1 cellular context compared by ENCODE assay signal in the genomic region with DNA sequence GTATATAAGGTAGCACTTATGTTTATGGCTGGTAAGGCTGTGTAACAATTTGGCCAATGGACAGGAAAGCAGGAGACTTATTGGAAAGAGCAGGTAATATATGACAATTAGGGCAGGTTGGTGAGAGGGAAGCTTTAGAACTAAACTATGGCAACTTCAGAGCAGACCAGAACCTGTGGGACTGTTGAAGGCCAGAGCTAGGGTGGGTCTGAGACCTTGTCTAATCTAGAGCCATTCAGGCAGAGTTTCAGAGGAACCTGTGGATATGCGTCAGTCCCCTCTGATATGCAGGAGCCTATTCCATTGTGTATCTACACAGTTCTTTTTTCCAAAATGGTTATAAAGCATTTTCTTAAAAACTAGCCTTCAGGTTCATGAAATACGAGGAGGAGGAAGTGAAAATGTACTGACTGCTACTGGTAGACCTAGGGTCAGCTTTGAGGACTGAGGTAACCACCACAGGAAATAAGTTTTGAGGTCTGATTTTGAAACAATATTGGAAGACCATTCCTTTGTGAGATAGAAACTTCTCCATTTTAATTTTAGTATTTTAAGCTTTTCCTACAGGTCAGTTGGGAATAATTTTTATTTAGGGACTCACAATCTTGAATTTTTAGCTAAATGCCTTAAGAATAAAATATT.
TF ChIP-seq lines count a peak whose summit lies in the region.

No MANE protein-coding gene starts in this region.

TF ChIP-seq in GM12878, 131 proteins besides CTCF, POLR2A, EP300 and RAD21 (continued from another document and continues in another):
- TF ChIP-seq, protein P1, sequence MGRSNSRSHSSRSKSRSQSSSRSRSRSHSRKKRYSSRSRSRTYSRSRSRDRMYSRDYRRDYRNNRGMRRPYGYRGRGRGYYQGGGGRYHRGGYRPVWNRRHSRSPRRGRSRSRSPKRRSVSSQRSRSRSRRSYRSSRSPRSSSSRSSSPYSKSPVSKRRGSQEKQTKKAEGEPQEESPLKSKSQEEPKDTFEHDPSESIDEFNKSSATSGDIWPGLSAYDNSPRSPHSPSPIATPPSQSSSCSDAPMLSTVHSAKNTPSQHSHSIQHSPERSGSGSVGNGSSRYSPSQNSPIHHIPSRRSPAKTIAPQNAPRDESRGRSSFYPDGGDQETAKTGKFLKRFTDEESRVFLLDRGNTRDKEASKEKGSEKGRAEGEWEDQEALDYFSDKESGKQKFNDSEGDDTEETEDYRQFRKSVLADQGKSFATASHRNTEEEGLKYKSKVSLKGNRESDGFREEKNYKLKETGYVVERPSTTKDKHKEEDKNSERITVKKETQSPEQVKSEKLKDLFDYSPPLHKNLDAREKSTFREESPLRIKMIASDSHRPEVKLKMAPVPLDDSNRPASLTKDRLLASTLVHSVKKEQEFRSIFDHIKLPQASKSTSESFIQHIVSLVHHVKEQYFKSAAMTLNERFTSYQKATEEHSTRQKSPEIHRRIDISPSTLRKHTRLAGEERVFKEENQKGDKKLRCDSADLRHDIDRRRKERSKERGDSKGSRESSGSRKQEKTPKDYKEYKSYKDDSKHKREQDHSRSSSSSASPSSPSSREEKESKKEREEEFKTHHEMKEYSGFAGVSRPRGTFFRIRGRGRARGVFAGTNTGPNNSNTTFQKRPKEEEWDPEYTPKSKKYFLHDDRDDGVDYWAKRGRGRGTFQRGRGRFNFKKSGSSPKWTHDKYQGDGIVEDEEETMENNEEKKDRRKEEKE (IDR thresholded peaks at IDR 0.05), result no peak
- peak; percentile 97 for TF ChIP-seq SPI1 (IDR thresholded peaks at IDR 0.05; ENCODE audit: borderline replicate concordance, insufficient read depth, low read depth, low read length)
- TF ChIP-seq, protein P2, sequence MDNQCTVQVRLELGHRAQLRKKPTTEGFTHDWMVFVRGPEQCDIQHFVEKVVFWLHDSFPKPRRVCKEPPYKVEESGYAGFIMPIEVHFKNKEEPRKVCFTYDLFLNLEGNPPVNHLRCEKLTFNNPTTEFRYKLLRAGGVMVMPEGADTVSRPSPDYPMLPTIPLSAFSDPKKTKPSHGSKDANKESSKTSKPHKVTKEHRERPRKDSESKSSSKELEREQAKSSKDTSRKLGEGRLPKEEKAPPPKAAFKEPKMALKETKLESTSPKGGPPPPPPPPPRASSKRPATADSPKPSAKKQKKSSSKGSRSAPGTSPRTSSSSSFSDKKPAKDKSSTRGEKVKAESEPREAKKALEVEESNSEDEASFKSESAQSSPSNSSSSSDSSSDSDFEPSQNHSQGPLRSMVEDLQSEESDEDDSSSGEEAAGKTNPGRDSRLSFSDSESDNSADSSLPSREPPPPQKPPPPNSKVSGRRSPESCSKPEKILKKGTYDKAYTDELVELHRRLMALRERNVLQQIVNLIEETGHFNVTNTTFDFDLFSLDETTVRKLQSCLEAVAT (IDR thresholded peaks at IDR 0.05), result no peak
- TF ChIP-seq NRF1 (conservative IDR thresholded peaks at IDR 0.05; ENCODE audit: low read depth, low read length), result no peak
- TF ChIP-seq TCF7 (IDR thresholded peaks at IDR 0.05; ENCODE audit: borderline replicate concordance), result no peak
- TF ChIP-seq, protein P3, sequence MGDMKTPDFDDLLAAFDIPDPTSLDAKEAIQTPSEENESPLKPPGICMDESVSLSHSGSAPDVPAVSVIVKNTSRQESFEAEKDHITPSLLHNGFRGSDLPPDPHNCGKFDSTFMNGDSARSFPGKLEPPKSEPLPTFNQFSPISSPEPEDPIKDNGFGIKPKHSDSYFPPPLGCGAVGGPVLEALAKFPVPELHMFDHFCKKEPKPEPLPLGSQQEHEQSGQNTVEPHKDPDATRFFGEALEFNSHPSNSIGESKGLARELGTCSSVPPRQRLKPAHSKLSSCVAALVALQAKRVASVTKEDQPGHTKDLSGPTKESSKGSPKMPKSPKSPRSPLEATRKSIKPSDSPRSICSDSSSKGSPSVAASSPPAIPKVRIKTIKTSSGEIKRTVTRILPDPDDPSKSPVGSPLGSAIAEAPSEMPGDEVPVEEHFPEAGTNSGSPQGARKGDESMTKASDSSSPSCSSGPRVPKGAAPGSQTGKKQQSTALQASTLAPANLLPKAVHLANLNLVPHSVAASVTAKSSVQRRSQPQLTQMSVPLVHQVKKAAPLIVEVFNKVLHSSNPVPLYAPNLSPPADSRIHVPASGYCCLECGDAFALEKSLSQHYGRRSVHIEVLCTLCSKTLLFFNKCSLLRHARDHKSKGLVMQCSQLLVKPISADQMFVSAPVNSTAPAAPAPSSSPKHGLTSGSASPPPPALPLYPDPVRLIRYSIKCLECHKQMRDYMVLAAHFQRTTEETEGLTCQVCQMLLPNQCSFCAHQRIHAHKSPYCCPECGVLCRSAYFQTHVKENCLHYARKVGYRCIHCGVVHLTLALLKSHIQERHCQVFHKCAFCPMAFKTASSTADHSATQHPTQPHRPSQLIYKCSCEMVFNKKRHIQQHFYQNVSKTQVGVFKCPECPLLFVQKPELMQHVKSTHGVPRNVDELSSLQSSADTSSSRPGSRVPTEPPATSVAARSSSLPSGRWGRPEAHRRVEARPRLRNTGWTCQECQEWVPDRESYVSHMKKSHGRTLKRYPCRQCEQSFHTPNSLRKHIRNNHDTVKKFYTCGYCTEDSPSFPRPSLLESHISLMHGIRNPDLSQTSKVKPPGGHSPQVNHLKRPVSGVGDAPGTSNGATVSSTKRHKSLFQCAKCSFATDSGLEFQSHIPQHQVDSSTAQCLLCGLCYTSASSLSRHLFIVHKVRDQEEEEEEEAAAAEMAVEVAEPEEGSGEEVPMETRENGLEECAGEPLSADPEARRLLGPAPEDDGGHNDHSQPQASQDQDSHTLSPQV (IDR thresholded peaks at IDR 0.05), result no peak
- no peak for TF ChIP-seq RFX5 (IDR thresholded peaks at IDR 0.05; ENCODE audit: low read depth, low read length)
- no peak for TF ChIP-seq SIN3A (IDR thresholded peaks at IDR 0.05; ENCODE audit: low read depth, low read length)
- peak in 1 of 2 experiments; percentile 10; a peak in 1 of 4 replicates for TF ChIP-seq BHLHE40 (IDR thresholded peaks at IDR 0.05; ENCODE audit: borderline replicate concordance in 1 of 2, low read depth in 2 of 2, low read length in 1 of 2)
- TF ChIP-seq CHD1 (IDR thresholded peaks at IDR 0.05; ENCODE audit: low read depth, low read length), result no peak
- no peak for TF ChIP-seq SP1 (IDR thresholded peaks at IDR 0.05; ENCODE audit: low read depth, low read length)
- TF ChIP-seq MYC (IDR thresholded peaks at IDR 0.05; ENCODE audit: insufficient read depth, insufficient read length, insufficient replicate concordance, low read length, severe bottlenecking), result no peak
- TF ChIP-seq JUND (IDR thresholded peaks at IDR 0.05; ENCODE audit: low read depth, low read length), result no peak
- peak; percentile 80; the same call in 1 of the 2 replicates for TF ChIP-seq MEF2A (IDR thresholded peaks at IDR 0.05; ENCODE audit: insufficient read depth, low read depth, low read length)
- TF ChIP-seq LARP7 (IDR thresholded peaks at IDR 0.05), result no peak
- TF ChIP-seq RUNX3 (IDR thresholded peaks at IDR 0.05; ENCODE audit: low read length), result peak; percentile 98
- peak; percentile 66 for TF ChIP-seq CREM (IDR thresholded peaks at IDR 0.05; ENCODE audit: low read depth)
- TF ChIP-seq NR2C2 (IDR thresholded peaks at IDR 0.05; ENCODE audit: borderline replicate concordance, control insufficient read depth, insufficient read length, low read depth), result no peak
- TF ChIP-seq CREB1 (IDR thresholded peaks at IDR 0.05; ENCODE audit: low read depth), result 0 out of 2 replicates have a peak, but pooled peaks have one; percentile 41
- no peak for TF ChIP-seq EGR1 (IDR thresholded peaks at IDR 0.05; ENCODE audit: borderline replicate concordance in 1 of 2, low read depth in 2 of 2, low read length in 2 of 2)
- no peak for TF ChIP-seq NR2C1 (IDR thresholded peaks at IDR 0.05)
- no peak for TF ChIP-seq SREBF2 (IDR thresholded peaks at IDR 0.05; ENCODE audit: low read length)
- peak; percentile 55; the same call in 1 of the 2 replicates for TF ChIP-seq JUNB (IDR thresholded peaks at IDR 0.05)
- TF ChIP-seq KAT2A (conservative IDR thresholded peaks at IDR 0.05; ENCODE audit: control insufficient read depth, low read depth, low read length), result no peak
- peak; percentile 48; the same call in 1 of the 2 replicates for TF ChIP-seq MTA2 (IDR thresholded peaks at IDR 0.05; ENCODE audit: low read depth)
- TF ChIP-seq CHD2 (IDR thresholded peaks at IDR 0.05; ENCODE audit: borderline replicate concordance, low read depth, low read length), result 0 out of 2 replicates have a peak, but pooled peaks have one; percentile 44
- TF ChIP-seq SRF (IDR thresholded peaks at IDR 0.05; ENCODE audit: low read depth in 2 of 2, low read length in 2 of 2), result no peak
- TF ChIP-seq CBFB (IDR thresholded peaks at IDR 0.05; ENCODE audit: low read depth), result peak; percentile 76
- TF ChIP-seq POU2F2 (IDR thresholded peaks at IDR 0.05; ENCODE audit: borderline replicate concordance, low read depth, low read length), result 0 out of 3 replicates have a peak, but pooled peaks have one; percentile 30
- no peak for TF ChIP-seq SMAD1 (IDR thresholded peaks at IDR 0.05; ENCODE audit: low read depth, partially characterized antibody)
- TF ChIP-seq CBX5 (IDR thresholded peaks at IDR 0.05; ENCODE audit: low read depth), result no peak
- TF ChIP-seq, protein P4, sequence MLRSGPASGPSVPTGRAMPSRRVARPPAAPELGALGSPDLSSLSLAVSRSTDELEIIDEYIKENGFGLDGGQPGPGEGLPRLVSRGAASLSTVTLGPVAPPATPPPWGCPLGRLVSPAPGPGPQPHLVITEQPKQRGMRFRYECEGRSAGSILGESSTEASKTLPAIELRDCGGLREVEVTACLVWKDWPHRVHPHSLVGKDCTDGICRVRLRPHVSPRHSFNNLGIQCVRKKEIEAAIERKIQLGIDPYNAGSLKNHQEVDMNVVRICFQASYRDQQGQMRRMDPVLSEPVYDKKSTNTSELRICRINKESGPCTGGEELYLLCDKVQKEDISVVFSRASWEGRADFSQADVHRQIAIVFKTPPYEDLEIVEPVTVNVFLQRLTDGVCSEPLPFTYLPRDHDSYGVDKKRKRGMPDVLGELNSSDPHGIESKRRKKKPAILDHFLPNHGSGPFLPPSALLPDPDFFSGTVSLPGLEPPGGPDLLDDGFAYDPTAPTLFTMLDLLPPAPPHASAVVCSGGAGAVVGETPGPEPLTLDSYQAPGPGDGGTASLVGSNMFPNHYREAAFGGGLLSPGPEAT (IDR thresholded peaks at IDR 0.05; ENCODE audit: low read depth), result peak; percentile 40; the same call in 1 of the 2 replicates
- TF ChIP-seq BCL11A (IDR thresholded peaks at IDR 0.05; ENCODE audit: low read depth, low read length), result peak; percentile 69
- TF ChIP-seq SMC3 (IDR thresholded peaks at IDR 0.05; ENCODE audit: borderline replicate concordance, low read length), result no peak
- TF ChIP-seq, protein P5, sequence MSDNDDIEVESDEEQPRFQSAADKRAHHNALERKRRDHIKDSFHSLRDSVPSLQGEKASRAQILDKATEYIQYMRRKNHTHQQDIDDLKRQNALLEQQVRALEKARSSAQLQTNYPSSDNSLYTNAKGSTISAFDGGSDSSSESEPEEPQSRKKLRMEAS (IDR thresholded peaks at IDR 0.05; ENCODE audit: low read depth, low read length), result no peak
- 0 out of 2 replicates have a peak, but pooled peaks have one; percentile 36 for TF ChIP-seq RCOR1 (conservative IDR thresholded peaks at IDR 0.05; ENCODE audit: low read depth, low read length)
- TF ChIP-seq IKZF2 (IDR thresholded peaks at IDR 0.05), result peak; percentile 73 to 81
- no peak for TF ChIP-seq KLF5 (IDR thresholded peaks at IDR 0.05; ENCODE audit: partially characterized antibody)
- no peak for TF ChIP-seq FOS (IDR thresholded peaks at IDR 0.05; ENCODE audit: borderline replicate concordance, extremely low read depth, insufficient read length)
- peak; percentile 97 for TF ChIP-seq NR2F1 (conservative IDR thresholded peaks at IDR 0.05)
- TF ChIP-seq ZZZ3 (IDR thresholded peaks at IDR 0.05; ENCODE audit: control insufficient read depth, insufficient read length, low read depth), result no peak
- TF ChIP-seq DPF2 (IDR thresholded peaks at IDR 0.05), result peak; percentile 79
- TF ChIP-seq, protein P6, sequence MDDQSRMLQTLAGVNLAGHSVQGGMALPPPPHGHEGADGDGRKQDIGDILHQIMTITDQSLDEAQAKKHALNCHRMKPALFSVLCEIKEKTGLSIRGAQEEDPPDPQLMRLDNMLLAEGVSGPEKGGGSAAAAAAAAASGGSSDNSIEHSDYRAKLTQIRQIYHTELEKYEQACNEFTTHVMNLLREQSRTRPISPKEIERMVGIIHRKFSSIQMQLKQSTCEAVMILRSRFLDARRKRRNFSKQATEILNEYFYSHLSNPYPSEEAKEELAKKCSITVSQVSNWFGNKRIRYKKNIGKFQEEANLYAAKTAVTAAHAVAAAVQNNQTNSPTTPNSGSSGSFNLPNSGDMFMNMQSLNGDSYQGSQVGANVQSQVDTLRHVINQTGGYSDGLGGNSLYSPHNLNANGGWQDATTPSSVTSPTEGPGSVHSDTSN (IDR thresholded peaks at IDR 0.05; ENCODE audit: insufficient replicate concordance, low read depth, low read length), result no peak
- TF ChIP-seq NFIC (IDR thresholded peaks at IDR 0.05; ENCODE audit: low read depth, low read length), result peak; percentile 94
- TF ChIP-seq TCF12 (IDR thresholded peaks at IDR 0.05; ENCODE audit: low read depth, low read length), result no peak
- TF ChIP-seq, protein P7, sequence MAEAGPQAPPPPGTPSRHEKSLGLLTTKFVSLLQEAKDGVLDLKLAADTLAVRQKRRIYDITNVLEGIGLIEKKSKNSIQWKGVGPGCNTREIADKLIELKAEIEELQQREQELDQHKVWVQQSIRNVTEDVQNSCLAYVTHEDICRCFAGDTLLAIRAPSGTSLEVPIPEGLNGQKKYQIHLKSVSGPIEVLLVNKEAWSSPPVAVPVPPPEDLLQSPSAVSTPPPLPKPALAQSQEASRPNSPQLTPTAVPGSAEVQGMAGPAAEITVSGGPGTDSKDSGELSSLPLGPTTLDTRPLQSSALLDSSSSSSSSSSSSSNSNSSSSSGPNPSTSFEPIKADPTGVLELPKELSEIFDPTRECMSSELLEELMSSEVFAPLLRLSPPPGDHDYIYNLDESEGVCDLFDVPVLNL (IDR thresholded peaks at IDR 0.05; ENCODE audit: low read depth, low read length), result no peak
- peak; percentile 76 for TF ChIP-seq IKZF1 (conservative IDR thresholded peaks at IDR 0.05)
- peak; percentile 68; the same call in 1 of the 2 replicates for TF ChIP-seq TBL1XR1 (IDR thresholded peaks at IDR 0.05; ENCODE audit: low read depth, low read length)
- TF ChIP-seq MTA3 (IDR thresholded peaks at IDR 0.05; ENCODE audit: borderline replicate concordance, low read length), result peak; percentile 48; the same call in 1 of the 2 replicates
- TF ChIP-seq STAT3 (IDR thresholded peaks at IDR 0.05; ENCODE audit: low read depth, low read length), result no peak
- TF ChIP-seq ZNF207 (IDR thresholded peaks at IDR 0.05; ENCODE audit: borderline replicate concordance), result no peak
